Comparison of ENCODE assay signal across 24 cellular contexts in the genomic region with DNA sequence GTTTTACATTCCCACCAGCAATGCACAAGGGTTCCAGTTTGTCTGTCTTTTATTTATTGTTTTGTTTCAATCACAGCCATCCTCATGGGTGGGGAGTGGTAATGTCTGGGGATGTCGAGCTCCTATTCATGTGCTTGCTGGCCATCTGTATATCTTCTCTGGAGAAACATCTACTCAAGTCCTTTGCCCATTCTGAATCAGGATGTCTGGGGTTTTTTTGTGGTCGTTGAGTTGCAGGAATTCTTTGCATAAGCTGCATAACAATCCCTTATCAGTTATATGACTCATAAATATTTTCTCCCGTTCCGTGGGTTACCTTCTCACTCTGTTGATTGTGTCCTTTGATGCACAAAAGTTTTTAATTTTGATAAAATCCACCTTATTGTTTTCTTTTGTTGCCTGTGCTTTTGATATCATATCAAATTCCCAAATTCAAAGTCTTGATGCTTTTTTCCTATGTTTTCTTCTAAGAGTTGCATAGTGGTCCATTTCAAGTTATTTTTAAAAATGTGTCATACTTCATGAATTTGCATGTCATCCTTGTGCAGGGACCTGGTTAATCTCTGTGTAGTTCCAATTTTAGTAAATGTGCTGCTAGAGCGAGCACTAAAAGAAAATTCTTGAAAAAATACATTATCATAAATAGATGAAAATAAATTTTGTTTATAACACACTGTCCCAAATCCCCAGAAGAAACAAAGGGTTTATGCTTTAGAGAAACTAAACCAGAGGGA. TPM values are rescaled to one million over a fixed set of nuclear protein-coding genes. Genes with fewer than 3 reads are reported as not detected.
DNase-seq lines count a peak whose midpoint lies in the region; FAIRE-seq and TF ChIP-seq lines count a peak whose summit lies in the region.
"Had no signal": no experiment of that assay in that cellular context is flagged by ENCODE, and none has a peak within 500 bp of the region (broad histone marks: within the 10 kb centered on the region; RNA-seq: fewer than 3 reads in every experiment).

No MANE protein-coding gene starts in this region.

- H3K9me3 ChIP-seq in astrocyte (ENCODE audit: insufficient read depth, low read depth, low read length) = no peaks in the 10 kb centered on the region
- no peaks in the 10 kb centered on the region for H3K9me3 ChIP-seq in HAP-1
- H3K9me3 ChIP-seq: gastroesophageal sphincter, left ventricle myocardium inferior had no signal

- peak overlapping the region; percentile 90 for H3K27ac ChIP-seq in astrocyte (ENCODE audit: low read depth, low read length)
- H3K27ac ChIP-seq: gastroesophageal sphincter, left ventricle myocardium inferior, parathyroid adenoma, VCaP had no signal

- no peaks in the 10 kb centered on the region for H3K9me3 Mint-ChIP-seq in astrocyte (ENCODE audit: unreplicated experiment)
- H3K9me3 Mint-ChIP-seq in activated T-helper 1 cell treated with anti-CD3 and anti-CD28 coated beads, Interleukin-12 subunit alpha, Interleukin-12 subunit beta, Interleukin-2, Interleukin-4 antibody, amounts not matched to agents 30 ng/mL and 10 ng/mL and 1 ng/mL, durations not matched to agents 14 hours and 24 hours and 36 hours = no peaks in the 10 kb centered on the region
- H3K9me3 Mint-ChIP-seq: activated naive CD8-positive, alpha-beta T cell treated with anti-CD3 and anti-CD28 coated beads, Interleukin-2, amount 10 ng/mL, durations not matched to agents 7 days and 5 days; activated T-cell treated with anti-CD3 and anti-CD28 coated beads, Interleukin-2, amount 50 U/mL, for 24 hours; central memory CD8-positive, alpha-beta T cell had no signal

- H3K79me2 ChIP-seq in astrocyte (ENCODE audit: insufficient read depth, low read length) = no peaks in the 10 kb centered on the region
- H3K79me2 ChIP-seq: parathyroid adenoma had no signal

- H3K27ac Mint-ChIP-seq in astrocyte (ENCODE audit: unreplicated experiment) = peak overlapping the region; percentile 91
- no peak overlapping the region for H3K27ac Mint-ChIP-seq in activated T-helper 1 cell treated with anti-CD3 and anti-CD28 coated beads, Interleukin-12 subunit alpha, Interleukin-12 subunit beta, Interleukin-2, Interleukin-4 antibody, amounts not matched to agents 30 ng/mL and 10 ng/mL and 1 ng/mL, durations not matched to agents 14 hours and 24 hours and 36 hours
- H3K27ac Mint-ChIP-seq: activated naive CD8-positive, alpha-beta T cell treated with anti-CD3 and anti-CD28 coated beads, Interleukin-2, amount 10 ng/mL, durations not matched to agents 7 days and 5 days; activated T-cell treated with anti-CD3 and anti-CD28 coated beads, Interleukin-2, amount 50 U/mL, for 24 hours had no signal

- H3K36me3 Mint-ChIP-seq in astrocyte (ENCODE audit: low read depth, unreplicated experiment) = no peaks in the 10 kb centered on the region
- no peaks in the 10 kb centered on the region for H3K36me3 Mint-ChIP-seq in activated T-helper 1 cell treated with anti-CD3 and anti-CD28 coated beads, Interleukin-12 subunit alpha, Interleukin-12 subunit beta, Interleukin-2, Interleukin-4 antibody, amounts not matched to agents 30 ng/mL and 10 ng/mL and 1 ng/mL, durations not matched to agents 14 hours and 24 hours and 36 hours (ENCODE audit: low read depth)
- H3K36me3 Mint-ChIP-seq: activated naive CD8-positive, alpha-beta T cell treated with anti-CD3 and anti-CD28 coated beads, Interleukin-2, amount 10 ng/mL, durations not matched to agents 7 days and 5 days had no signal

- H3K4me1 ChIP-seq in astrocyte (ENCODE audit: insufficient read depth, low read length) = peaks cover 19% of the 10 kb centered on the region
- H3K4me1 ChIP-seq in HAP-1 = no peaks in the 10 kb centered on the region
- H3K4me1 ChIP-seq: parathyroid adenoma had no signal

- TF ChIP-seq CTCF in astrocyte (IDR thresholded peaks at IDR 0.05; ENCODE audit: insufficient read depth, low read depth, low read length) (no peak), kidney epithelial cell (IDR thresholded peaks at IDR 0.05; ENCODE audit: insufficient read depth, low read length, poor library complexity, severe bottlenecking) (no peak)

- H3K27me3 Mint-ChIP-seq in astrocyte (ENCODE audit: low read depth, unreplicated experiment) = peaks cover 15% of the 10 kb centered on the region
- no peaks in the 10 kb centered on the region for H3K27me3 Mint-ChIP-seq in activated T-helper 1 cell treated with anti-CD3 and anti-CD28 coated beads, Interleukin-12 subunit alpha, Interleukin-12 subunit beta, Interleukin-2, Interleukin-4 antibody, amounts not matched to agents 30 ng/mL and 10 ng/mL and 1 ng/mL, durations not matched to agents 14 hours and 24 hours and 36 hours (ENCODE audit: insufficient read depth)
- H3K27me3 Mint-ChIP-seq: activated naive CD8-positive, alpha-beta T cell treated with anti-CD3 and anti-CD28 coated beads, Interleukin-2, amount 10 ng/mL, durations not matched to agents 7 days and 5 days had no signal

- intact Hi-C loops in activated T-helper 1 cell treated with anti-CD3 and anti-CD28 coated beads, Interleukin-12 subunit alpha, Interleukin-12 subunit beta, Interleukin-2, Interleukin-4 antibody, amounts not matched to agents 30 ng/mL and 10 ng/mL and 1 ng/mL, durations not matched to agents 14 hours and 24 hours and 36 hours (cut with micrococcal nuclease) = no loop called here

- H3K4me3 ChIP-seq in astrocyte (ENCODE audit: insufficient read depth, low read depth, low read length) = peak overlapping the region; percentile 46
- H3K4me3 ChIP-seq in kidney epithelial cell (ENCODE audit: low read depth, low read length) = no peak overlapping the region
- no peak overlapping the region for H3K4me3 ChIP-seq in HAP-1
- no peak overlapping the region for H3K4me3 ChIP-seq in H7 (ENCODE audit: insufficient read depth, low read depth, low read length)
- H3K4me3 ChIP-seq: gastroesophageal sphincter, left ventricle myocardium inferior had no signal

- DNase-seq in HTR-8/SVneo (ENCODE audit: insufficient read length, low spot score) (peak; percentile 11), astrocyte (ENCODE audit: low read depth) (peak; percentile 78), kidney epithelial cell (ENCODE audit: low read depth) (peak; percentile 50), HAP-1 (ENCODE audit: low spot score in 2 of 2) (no peak), H7 (no peak), NCI-H748 treated with DMSO at 0.1 percent for 48 hours (lab: John Stamatoyannopoulos, UW) (no peak)
- no peak for DNase-seq in activated T-helper 1 cell treated with anti-CD3 and anti-CD28 coated beads, Interleukin-12 subunit alpha, Interleukin-12 subunit beta, Interleukin-2, Interleukin-4 antibody, amounts not matched to agents 30 ng/mL and 10 ng/mL and 1 ng/mL, durations not matched to agents 14 hours and 24 hours and 36 hours (ENCODE audit: low spot score)
- DNase-seq: activated CD4-positive, alpha-beta T cell treated with anti-CD3 and anti-CD28 coated beads, Interleukin-2, amount 50 U/mL, for 48 hours; activated naive CD8-positive, alpha-beta T cell treated with anti-CD3 and anti-CD28 coated beads, Interleukin-2, amount 10 ng/mL, durations not matched to agents 7 days and 5 days; activated T-cell treated with anti-CD3 and anti-CD28 coated beads, Interleukin-2, amount 50 U/mL, for 24 hours; C1 segment of cervical spinal cord; Karpas-422; left ventricle myocardium inferior; NCI-H1105 treated with DMSO at 0.1 percent for 48 hours; NCI-H82; RPMI8226; stimulated activated CD4-positive, alpha-beta T cell treated with anti-CD3 and anti-CD28 coated beads, Interleukin-4, amount 100 ng/mL, for 24 hours; substantia nigra; T-helper 1 cell had no signal

- H3K36me3 ChIP-seq in astrocyte (ENCODE audit: insufficient read depth, low read length) (no peaks in the 10 kb centered on the region), kidney epithelial cell (ENCODE audit: control insufficient read depth, insufficient read depth, low read length) (no peaks in the 10 kb centered on the region), HAP-1 (replicated peaks) (no peaks in the 10 kb centered on the region), H7 (replicated peaks; ENCODE audit: control insufficient read depth, insufficient read depth, low read length) (no peaks in the 10 kb centered on the region)
- H3K36me3 ChIP-seq: gastroesophageal sphincter, left ventricle myocardium inferior had no signal

- H3K9ac ChIP-seq in astrocyte (ENCODE audit: low read length) = peak overlapping the region; percentile 78
- H3K9ac ChIP-seq: parathyroid adenoma had no signal

- no peak overlapping the region for H3K4me3 Mint-ChIP-seq in astrocyte (ENCODE audit: unreplicated experiment)
- no peak overlapping the region for H3K4me3 Mint-ChIP-seq in activated T-helper 1 cell treated with anti-CD3 and anti-CD28 coated beads, Interleukin-12 subunit alpha, Interleukin-12 subunit beta, Interleukin-2, Interleukin-4 antibody, amounts not matched to agents 30 ng/mL and 10 ng/mL and 1 ng/mL, durations not matched to agents 14 hours and 24 hours and 36 hours
- H3K4me3 Mint-ChIP-seq: activated naive CD8-positive, alpha-beta T cell treated with anti-CD3 and anti-CD28 coated beads, Interleukin-2, amount 10 ng/mL, durations not matched to agents 7 days and 5 days; activated T-cell treated with anti-CD3 and anti-CD28 coated beads, Interleukin-2, amount 50 U/mL, for 24 hours; central memory CD8-positive, alpha-beta T cell had no signal

- H4K20me1 ChIP-seq in astrocyte (ENCODE audit: insufficient read depth, low read length) = no peaks in the 10 kb centered on the region

- in situ Hi-C loops in HAP-1 (cut with MboI; ENCODE audit: low sequenced_read_pairs) = loop anchor here (25.0 kb wide), 1 partner anchor 394 kb away; no protein-coding TSS in a partner anchor

- H3K4me2 ChIP-seq in astrocyte (ENCODE audit: low read length) = peak overlapping the region; percentile 88

- H3K27me3 ChIP-seq in astrocyte (ENCODE audit: insufficient read depth, low read length) (peaks cover 2% of the 10 kb centered on the region), kidney epithelial cell (ENCODE audit: control insufficient read depth, insufficient read depth, low read length) (no peaks in the 10 kb centered on the region), HAP-1 (ENCODE audit: low read depth) (peaks cover 4% of the 10 kb centered on the region; the same call in 1 of the 2 replicates), H7 (ENCODE audit: control insufficient read depth, insufficient read depth, low read length) (no peaks in the 10 kb centered on the region)

- FAIRE-seq in HTR-8/SVneo (lab: Jason Lieb, UNC) (no peak), astrocyte (lab: Jason Lieb, UNC) (peak; percentile 76)
- FAIRE-seq: H54 had no signal

- no peak overlapping the region for H2AFZ ChIP-seq in astrocyte (ENCODE audit: low read depth, low read length)
- H2AFZ ChIP-seq: parathyroid adenoma had no signal

- peaks cover 22% of the 10 kb centered on the region for H3K4me1 Mint-ChIP-seq in astrocyte (ENCODE audit: low read depth, unreplicated experiment)
- H3K4me1 Mint-ChIP-seq in activated T-helper 1 cell treated with anti-CD3 and anti-CD28 coated beads, Interleukin-12 subunit alpha, Interleukin-12 subunit beta, Interleukin-2, Interleukin-4 antibody, amounts not matched to agents 30 ng/mL and 10 ng/mL and 1 ng/mL, durations not matched to agents 14 hours and 24 hours and 36 hours (ENCODE audit: low read depth) = no peaks in the 10 kb centered on the region
- H3K4me1 Mint-ChIP-seq: activated naive CD8-positive, alpha-beta T cell treated with anti-CD3 and anti-CD28 coated beads, Interleukin-2, amount 10 ng/mL, durations not matched to agents 7 days and 5 days; central memory CD8-positive, alpha-beta T cell had no signal

RNA-seq across cellular contexts. Expression of a gene that starts 54.9 kb away (rescaled TPM):
- total RNA-seq in astrocyte (5.4 and 7.4 TPM in 2 replicates), kidney epithelial cell (13.0 and 13.3 TPM in 2 replicates)
- total RNA-seq in H7 (2014; rRNA removed; shearing (Covaris generic)) = 1.1 and 1.6 TPM in 2 replicates
- total RNA-seq in activated T-helper 1 cell treated with anti-CD3 and anti-CD28 coated beads, Interleukin-12 subunit alpha, Interleukin-12 subunit beta, Interleukin-2, Interleukin-4 antibody, amounts not matched to agents 30 ng/mL and 10 ng/mL and 1 ng/mL, durations not matched to agents 14 hours and 24 hours and 36 hours = not detected in 2 replicates
- total RNA-seq: activated naive CD8-positive, alpha-beta T cell treated with anti-CD3 and anti-CD28 coated beads, Interleukin-2, amount 10 ng/mL, durations not matched to agents 7 days and 5 days had no signal

Comparison
In these comparisons a context has a peak if more than half of its experiments do, and no peak if none do; other contexts are left out.
1. DNase-seq: peak in HTR-8/SVneo (single experiment), astrocyte (single experiment) and kidney epithelial cell (single experiment); none in HAP-1 (0 of 2), H7 (single experiment), activated T-helper 1 cell treated with anti-CD3 and anti-CD28 coated beads, Interleukin-12 subunit alpha, Interleukin-12 subunit beta, Interleukin-2, Interleukin-4 antibody, amounts not matched to agents 30 ng/mL and 10 ng/mL and 1 ng/mL, durations not matched to agents 14 hours and 24 hours and 36 hours (single experiment) and NCI-H748 treated with DMSO at 0.1 percent for 48 hours (single experiment).